Comparison of ENCODE assay signal across 8 cellular contexts in the genomic region with DNA sequence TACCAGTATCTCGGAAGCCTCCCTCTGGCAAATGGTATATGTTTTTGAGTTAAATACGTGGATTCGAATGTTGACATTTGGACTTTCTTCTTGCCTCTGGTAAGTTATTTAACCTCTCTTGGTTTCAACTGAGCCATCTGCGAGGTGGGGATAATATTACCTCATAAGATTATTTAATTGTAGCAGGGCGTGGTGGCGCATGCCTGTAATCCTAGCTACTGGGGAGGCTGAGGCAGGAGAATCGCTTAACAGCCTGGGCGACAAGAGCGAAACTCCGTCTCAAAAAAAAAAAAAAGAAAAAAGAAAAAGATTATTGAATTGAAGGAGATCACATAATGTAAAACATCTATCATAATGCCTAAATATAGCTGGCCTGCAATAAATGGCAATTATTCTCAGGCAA. TPM values are rescaled to one million over a fixed set of nuclear protein-coding genes. Genes with fewer than 3 reads are reported as not detected.
DNase-seq lines count a peak whose midpoint lies in the region; ATAC-seq, FAIRE-seq and TF ChIP-seq lines count a peak whose summit lies in the region.

No MANE protein-coding gene starts in this region.

- H3K4me3 Mint-ChIP-seq in activated CD8-positive, alpha-beta memory T cell treated with anti-CD3 and anti-CD28 coated beads, Interleukin-2, amount 10 ng/mL, durations not matched to agents 7 days and 5 days = peak overlapping the region; percentile 87

- H3K36me3 ChIP-seq in adrenal gland (replicated peaks in 1 of 2) = no peaks in the 10 kb centered on the region
- H3K36me3 ChIP-seq in liver (ENCODE audit: control insufficient read depth in 4 of 4, insufficient read depth in 3 of 4, low read depth in 1 of 4, low read length in 3 of 4) = no peaks in the 10 kb centered on the region
- H3K36me3 ChIP-seq in tibial nerve = no peaks in the 10 kb centered on the region

- H3K4me3 ChIP-seq in adrenal gland (peak overlapping the region in 3 of 4 donors; percentile 60 to 95 (median 75)), liver (ENCODE audit: low read depth in 1 of 3, low read length in 3 of 3) (peak overlapping the region; percentile 91 to 93 (median 92)), tibial nerve (peak overlapping the region; percentile 88 to 98 (median 92))

- no peak for DNase-seq in activated CD8-positive, alpha-beta memory T cell treated with anti-CD3 and anti-CD28 coated beads, Interleukin-2, amount 10 ng/mL, durations not matched to agents 7 days and 5 days
- no peak for DNase-seq in activated CD8-positive, alpha-beta memory T cell treated with anti-CD3 and anti-CD28 coated beads, Interleukin-2, amount 50 U/mL, for 4 hours
- DNase-seq in adrenal gland (peak in 1 of 7 donors; percentile 50), tibial nerve (ENCODE audit: low spot score in 2 of 2) (no peak), HTR-8/SVneo (ENCODE audit: insufficient read length, low spot score) (no peak)

- no peak for TF ChIP-seq POLR2A in adrenal gland (IDR thresholded peaks at IDR 0.05)
- TF ChIP-seq POLR2A in tibial nerve (IDR thresholded peaks at IDR 0.05) = no peak

- 53 to 59% (median 57%) methylated on average over 10 of the region's 10 CpGs for WGBS in adrenal gland, 4 donors
- WGBS in liver = 41% methylated on average over 10 of the region's 10 CpGs
- WGBS in tibial nerve, 2 donors = 69 to 71% methylated on average over 10 of the region's 10 CpGs

- intact Hi-C loops in adrenal gland (cut with DNase I) = no loop called here

- no peaks in the 10 kb centered on the region for H3K9me3 Mint-ChIP-seq in activated CD8-positive, alpha-beta memory T cell treated with anti-CD3 and anti-CD28 coated beads, Interleukin-2, amount 10 ng/mL, durations not matched to agents 7 days and 5 days (ENCODE audit: low read depth)

- TF ChIP-seq CTCF in adrenal gland (IDR thresholded peaks at IDR 0.05) = no peak
- no peak for TF ChIP-seq CTCF in liver (IDR thresholded peaks at IDR 0.05; ENCODE audit: low read depth, low read length, missing input control)
- TF ChIP-seq CTCF in tibial nerve (IDR thresholded peaks at IDR 0.05) = no peak

- H3K27me3 ChIP-seq in adrenal gland (no peaks in the 10 kb centered on the region), liver (ENCODE audit: control insufficient read depth in 4 of 4, insufficient read depth in 4 of 4, low read length in 3 of 4) (no peaks in the 10 kb centered on the region), tibial nerve (no peaks in the 10 kb centered on the region)

- H3K36me3 Mint-ChIP-seq in activated CD8-positive, alpha-beta memory T cell treated with anti-CD3 and anti-CD28 coated beads, Interleukin-2, amount 10 ng/mL, durations not matched to agents 7 days and 5 days = peaks cover 10% of the 10 kb centered on the region

- no peak for ATAC-seq in activated CD8-positive, alpha-beta memory T cell treated with anti-CD3 and anti-CD28 coated beads, Interleukin-2, amount 10 ng/mL, durations not matched to agents 7 days and 5 days
- ATAC-seq in GM18909 (IDR thresholded peaks at IDR 0.05; ENCODE audit: poor library complexity, unreplicated experiment) = no peak
- no peak for ATAC-seq in GM18498 (IDR thresholded peaks at IDR 0.05; ENCODE audit: unreplicated experiment)

- peak overlapping the region; percentile 86 for H3K27ac Mint-ChIP-seq in activated CD8-positive, alpha-beta memory T cell treated with anti-CD3 and anti-CD28 coated beads, Interleukin-2, amount 10 ng/mL, durations not matched to agents 7 days and 5 days

- CTCF ChIA-PET in activated CD8-positive, alpha-beta memory T cell treated with anti-CD3 and anti-CD28 coated beads, Interleukin-2, amount 10 ng/mL, durations not matched to agents 7 days and 5 days (lab: Charles Lee) = interaction anchor here (0.7 to 1.8 kb wide), 4 partner anchors 9 to 18 kb away, joined by 3 to 7 read pairs (median 6); a partner anchor contains a TSS

- H3K4me1 ChIP-seq in adrenal gland (replicated peaks in 1 of 2) (peaks cover 4 to 7% of the 10 kb centered on the region in 2 donors), liver (ENCODE audit: control insufficient read depth in 4 of 4, insufficient read depth in 4 of 4, low read length in 3 of 4) (peaks cover 4 to 10% (median 6%) of the 10 kb centered on the region in 4 donors), tibial nerve (peaks cover 0 to 24% (median 10%) of the 10 kb centered on the region in 4 donors)

- TF ChIP-seq EP300 in tibial nerve (IDR thresholded peaks at IDR 0.05) = no peak

- no peak for FAIRE-seq in HTR-8/SVneo (lab: Jason Lieb, UNC)

- H3K4me1 Mint-ChIP-seq in activated CD8-positive, alpha-beta memory T cell treated with anti-CD3 and anti-CD28 coated beads, Interleukin-2, amount 10 ng/mL, durations not matched to agents 7 days and 5 days = peaks cover 28% of the 10 kb centered on the region

- no peak for TF ChIP-seq RAD21 in liver (IDR thresholded peaks at IDR 0.05)

- no peaks in the 10 kb centered on the region for H3K27me3 Mint-ChIP-seq in activated CD8-positive, alpha-beta memory T cell treated with anti-CD3 and anti-CD28 coated beads, Interleukin-2, amount 10 ng/mL, durations not matched to agents 7 days and 5 days

- no peaks in the 10 kb centered on the region for H3K9me3 ChIP-seq in adrenal gland (replicated peaks in 1 of 3)
- no peaks in the 10 kb centered on the region for H3K9me3 ChIP-seq in liver (ENCODE audit: control insufficient read depth in 4 of 4, low read length in 3 of 4)
- no peaks in the 10 kb centered on the region for H3K9me3 ChIP-seq in tibial nerve

- H3K9ac ChIP-seq in liver (ENCODE audit: low read depth in 1 of 2, low read length in 2 of 2) = peak overlapping the region; percentile 64 to 88

- H3K27ac ChIP-seq in adrenal gland (peak overlapping the region in 4 of 5 donors; percentile 20 to 91 (median 78)), liver (ENCODE audit: low read depth in 1 of 2, low read length in 2 of 2) (peak overlapping the region; percentile 77 to 88), tibial nerve (peak overlapping the region; percentile 84 to 92 (median 89))

TF ChIP-seq in liver, 16 proteins besides CTCF, POLR2A, EP300 and RAD21 (continues in another document):
- TF ChIP-seq RXRA (IDR thresholded peaks at IDR 0.05) (no peak), EGR1 (IDR thresholded peaks at IDR 0.05; ENCODE audit: low read depth in 2 of 2) (no peak), NR2F2 (IDR thresholded peaks at IDR 0.05) (no peak), YY1 (IDR thresholded peaks at IDR 0.05) (no peak), GABPA (IDR thresholded peaks at IDR 0.05 in 1 of 2, conservative IDR thresholded peaks at IDR 0.05 in 1 of 2) (no peak), HNF4G (IDR thresholded peaks at IDR 0.05) (no peak), FOXA1 (IDR thresholded peaks at IDR 0.05) (no peak)
- TF ChIP-seq, protein P1, sequence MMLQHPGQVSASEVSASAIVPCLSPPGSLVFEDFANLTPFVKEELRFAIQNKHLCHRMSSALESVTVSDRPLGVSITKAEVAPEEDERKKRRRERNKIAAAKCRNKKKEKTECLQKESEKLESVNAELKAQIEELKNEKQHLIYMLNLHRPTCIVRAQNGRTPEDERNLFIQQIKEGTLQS (IDR thresholded peaks at IDR 0.05) = no peak
- TF ChIP-seq, protein P2, sequence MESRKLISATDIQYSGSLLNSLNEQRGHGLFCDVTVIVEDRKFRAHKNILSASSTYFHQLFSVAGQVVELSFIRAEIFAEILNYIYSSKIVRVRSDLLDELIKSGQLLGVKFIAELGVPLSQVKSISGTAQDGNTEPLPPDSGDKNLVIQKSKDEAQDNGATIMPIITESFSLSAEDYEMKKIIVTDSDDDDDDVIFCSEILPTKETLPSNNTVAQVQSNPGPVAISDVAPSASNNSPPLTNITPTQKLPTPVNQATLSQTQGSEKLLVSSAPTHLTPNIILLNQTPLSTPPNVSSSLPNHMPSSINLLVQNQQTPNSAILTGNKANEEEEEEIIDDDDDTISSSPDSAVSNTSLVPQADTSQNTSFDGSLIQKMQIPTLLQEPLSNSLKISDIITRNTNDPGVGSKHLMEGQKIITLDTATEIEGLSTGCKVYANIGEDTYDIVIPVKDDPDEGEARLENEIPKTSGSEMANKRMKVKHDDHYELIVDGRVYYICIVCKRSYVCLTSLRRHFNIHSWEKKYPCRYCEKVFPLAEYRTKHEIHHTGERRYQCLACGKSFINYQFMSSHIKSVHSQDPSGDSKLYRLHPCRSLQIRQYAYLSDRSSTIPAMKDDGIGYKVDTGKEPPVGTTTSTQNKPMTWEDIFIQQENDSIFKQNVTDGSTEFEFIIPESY (IDR thresholded peaks at IDR 0.05) = no peak

RNA-seq across cellular contexts. Expression of a gene that starts 0.4 kb away (rescaled TPM):
- 10 to 100 TPM; 15.3 to 16.8 TPM for total RNA-seq in activated CD8-positive, alpha-beta memory T cell treated with anti-CD3 and anti-CD28 coated beads, Interleukin-2, amount 10 ng/mL, durations not matched to agents 7 days and 5 days
- total RNA-seq in adrenal gland (1 to 10 TPM; 1.6 to 5.5 (median 3.6) TPM), liver (1 to 10 TPM; 3.7 to 5.6 TPM), tibial nerve (1 to 10 TPM; 3.9 to 9.4 (median 7.0) TPM)
- polyA plus RNA-seq in adrenal gland (1 to 10 TPM; 1.5 to 3.7 (median 2.5) TPM), liver (1 to 10 TPM in 1 of 2 donors, under 1 TPM in 1; 0.90 to 1.4 TPM)

RNA-seq across cellular contexts. Expression of a gene that starts 16.4 kb away (rescaled TPM):
- total RNA-seq in activated CD8-positive, alpha-beta memory T cell treated with anti-CD3 and anti-CD28 coated beads, Interleukin-2, amount 10 ng/mL, durations not matched to agents 7 days and 5 days = 10 to 100 TPM; 17.0 to 17.2 TPM
- total RNA-seq in adrenal gland (10 to 100 TPM in 1 of 8 donors, 1 to 10 TPM in 7; 3.1 to 12.3 (median 7.3) TPM), liver (1 to 10 TPM; 6.0 to 6.4 TPM), tibial nerve (10 to 100 TPM; 22.1 to 35.4 (median 25.4) TPM)
- polyA plus RNA-seq in adrenal gland (1 to 10 TPM; 6.4 to 7.8 (median 7.1) TPM), liver (1 to 10 TPM; 5.3 to 8.0 TPM)

RNA-seq across cellular contexts. Expression of a gene that starts 28.9 kb away (rescaled TPM):
- 100 to 1,000 TPM; 274 to 387 TPM for total RNA-seq in activated CD8-positive, alpha-beta memory T cell treated with anti-CD3 and anti-CD28 coated beads, Interleukin-2, amount 10 ng/mL, durations not matched to agents 7 days and 5 days
- total RNA-seq in adrenal gland (100 to 1,000 TPM; 173 to 562 (median 327) TPM), liver (100 to 1,000 TPM in 1 of 2 donors, 10 to 100 TPM in 1; 74.7 to 190 TPM), tibial nerve (100 to 1,000 TPM; 139 to 343 (median 202) TPM)
- polyA plus RNA-seq in adrenal gland (1,000 to 10,000 TPM in 1 of 3 donors, 100 to 1,000 TPM in 2; 754 to 1,315 (median 756) TPM), liver (100 to 1,000 TPM; 306 to 632 TPM)

RNA-seq across cellular contexts. Expression of a gene that starts 29.0 kb away (rescaled TPM):
- 10 to 100 TPM; 59.4 to 67.7 TPM for total RNA-seq in activated CD8-positive, alpha-beta memory T cell treated with anti-CD3 and anti-CD28 coated beads, Interleukin-2, amount 10 ng/mL, durations not matched to agents 7 days and 5 days
- total RNA-seq in adrenal gland (10 to 100 TPM; 13.6 to 29.6 (median 21.0) TPM), liver (10 to 100 TPM; 11.1 to 20.9 TPM), tibial nerve (10 to 100 TPM; 15.3 to 23.7 (median 17.5) TPM)
- polyA plus RNA-seq in adrenal gland (10 to 100 TPM; 20.4 to 39.7 (median 21.4) TPM), liver (1 to 10 TPM; 8.3 to 8.5 TPM)
